In the genomic region with DNA sequence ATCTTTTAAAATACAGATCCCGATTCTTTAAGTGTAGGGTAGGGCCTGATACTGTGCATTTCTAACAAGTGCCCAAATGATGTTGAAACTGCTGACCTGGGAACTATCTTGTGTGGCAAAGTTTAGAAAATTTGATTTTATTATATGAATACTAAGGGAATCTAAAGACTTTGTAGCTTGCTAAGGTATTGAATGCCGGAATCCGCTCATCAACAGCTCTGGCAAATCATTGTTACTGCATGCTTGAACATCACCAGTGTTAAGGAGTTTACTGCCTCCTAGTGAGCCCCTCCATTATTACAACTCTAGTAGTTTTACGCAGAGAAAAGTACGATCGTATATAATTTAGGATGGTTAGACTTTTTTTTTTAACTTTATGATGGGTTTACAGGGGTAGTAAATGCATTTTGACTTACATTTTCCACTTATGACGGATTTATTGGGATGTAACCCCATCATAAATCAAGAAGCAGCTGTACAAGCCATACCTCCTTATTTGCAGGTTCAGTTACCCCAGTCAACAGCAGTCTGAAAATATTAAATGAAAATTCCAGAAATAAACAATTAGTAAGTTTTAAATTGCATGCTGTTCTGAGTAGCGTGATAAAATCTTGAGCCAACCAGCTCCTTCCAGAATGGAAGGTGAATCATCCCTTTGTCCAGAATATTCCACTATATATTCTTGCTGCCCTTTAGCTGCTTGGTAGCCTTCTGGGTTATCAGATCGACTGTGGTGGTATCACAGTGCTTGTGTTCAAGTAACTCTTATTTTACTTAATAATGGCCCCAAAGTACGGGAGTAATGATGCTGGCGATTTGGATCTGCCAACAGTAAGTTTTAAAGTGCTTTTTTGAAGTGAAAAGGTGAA, we compare ENCODE assay signal across 8 cellular contexts.
DNase-seq lines count a peak whose midpoint lies in the region; ATAC-seq and TF ChIP-seq lines count a peak whose summit lies in the region.

No MANE protein-coding gene starts in this region.

- TF ChIP-seq CTCF in AG09309 (IDR thresholded peaks at IDR 0.05; ENCODE audit: control insufficient read depth, insufficient read depth, low read depth, low read length, missing control alignments) = peak; percentile 63

- H3K4me3 ChIP-seq in AG09309 (ENCODE audit: control insufficient read depth, low read depth, low read length) = peak overlapping the region; percentile 79

- DNase-seq in AG09309 (ENCODE audit: low read depth) (peak; percentile 34), NCI-H1417 (lab: John Stamatoyannopoulos, UW) (peak; percentile 74 to 87 (median 76)), SKM-1 (lab: John Stamatoyannopoulos, UW; ENCODE audit: unreplicated experiment) (peak; percentile 64), iris pigment epithelial cell (ENCODE audit: low read depth) (peak; percentile 81)
- peak; percentile 63 for DNase-seq in central memory CD4-positive, alpha-beta T cell
- peak; percentile 16 for DNase-seq in stimulated activated CD4-positive, alpha-beta T cell treated with anti-CD3 and anti-CD28 coated beads, Interleukin-2, amount 100 ng/mL, for 4 hours (ENCODE audit: low read depth)

- ATAC-seq in GM18502 (IDR thresholded peaks at IDR 0.05; ENCODE audit: poor library complexity, unreplicated experiment) = peak; percentile 64
- peak; percentile 45 for ATAC-seq in HG02943 (IDR thresholded peaks at IDR 0.05; ENCODE audit: low read depth, unreplicated experiment)

Comparison
In these comparisons a context has a peak if more than half of its experiments do, and no peak if none do; other contexts are left out.
1. Peak in every context shown above with its lines: DNase-seq, ATAC-seq and H3K4me3 ChIP-seq.
2. DNase-seq: peak in every context shown above with its lines; median percentile 81 in iris pigment epithelial cell; 76 in NCI-H1417; 64 in SKM-1; 63 in central memory CD4-positive, alpha-beta T cell; 34 in AG09309; 16 in stimulated activated CD4-positive, alpha-beta T cell treated with anti-CD3 and anti-CD28 coated beads, Interleukin-2, amount 100 ng/mL, for 4 hours.